ENCODE assay signal across 19 cellular contexts in genomic region chr4:103478729-103479128, GRCh38.
A peak's percentile ranks its signal among the peaks of the same experiment; 100 is the strongest.
DNase-seq lines count a peak whose midpoint lies in the region; ATAC-seq and TF ChIP-seq lines count a peak whose summit lies in the region.
"Had no signal": no experiment of that assay in that cellular context is flagged by ENCODE, and none has a peak within 500 bp of the region (broad histone marks: within the 10 kb centered on the region; RNA-seq: fewer than 3 reads in every experiment).

No MANE protein-coding gene starts in this region.

- in situ Hi-C loops in gastrocnemius medialis (cut with MboI; ENCODE audit: low sequenced_read_pairs in 4 of 4): no loop called here

- H3K4me3 ChIP-seq in Jurkat, Clone E6-1 (ENCODE audit: low read length): no peak overlapping the region
- no peak overlapping the region for H3K4me3 ChIP-seq in retinal pigment epithelial cell (ENCODE audit: low read length)
- H3K4me3 ChIP-seq in gastrocnemius medialis: no peak overlapping the region
- H3K4me3 ChIP-seq: GM23338, left lung, stomach had no signal

- H3K4me3 Mint-ChIP-seq in type B pancreatic cell: no peak overlapping the region
- H3K4me3 Mint-ChIP-seq: activated CD4-positive, alpha-beta T cell treated with anti-CD3 and anti-CD28 coated beads for 36 hours; GM23338 had no signal

- no peak overlapping the region for H3K27ac ChIP-seq in gastrocnemius medialis
- H3K27ac ChIP-seq: left lung, stomach had no signal

- no peak overlapping the region for H3K27ac Mint-ChIP-seq in type B pancreatic cell
- H3K27ac Mint-ChIP-seq: activated CD4-positive, alpha-beta T cell treated with anti-CD3 and anti-CD28 coated beads for 36 hours; GM23338 had no signal

- ATAC-seq in gastrocnemius medialis: no peak
- ATAC-seq: activated CD4-positive, alpha-beta T cell treated with anti-CD3 and anti-CD28 coated beads for 36 hours; GM23338; left lung; sciatic nerve had no signal

- no peaks in the 10 kb centered on the region for H3K9me3 Mint-ChIP-seq in type B pancreatic cell
- H3K9me3 Mint-ChIP-seq: GM23338 had no signal

- TF ChIP-seq POLR2A in gastrocnemius medialis (IDR thresholded peaks at IDR 0.05): no peak

- H3K9me3 ChIP-seq in gastrocnemius medialis: no peaks in the 10 kb centered on the region
- H3K9me3 ChIP-seq: left lung, stomach had no signal

- intact Hi-C loops in gastrocnemius medialis (cut with DNase I; ENCODE audit: low total_unique reads): no loop called here

- H3K27me3 ChIP-seq in gastrocnemius medialis: no peaks in the 10 kb centered on the region
- H3K27me3 ChIP-seq: left lung, stomach had no signal

- no peaks in the 10 kb centered on the region for H3K27me3 Mint-ChIP-seq in type B pancreatic cell
- H3K27me3 Mint-ChIP-seq: activated CD4-positive, alpha-beta T cell treated with anti-CD3 and anti-CD28 coated beads for 36 hours had no signal

- H3K4me1 ChIP-seq in gastrocnemius medialis: no peaks in the 10 kb centered on the region
- H3K4me1 ChIP-seq: left lung, stomach had no signal

- no peaks in the 10 kb centered on the region for H3K36me3 ChIP-seq in gastrocnemius medialis
- H3K36me3 ChIP-seq: left lung, stomach had no signal

- no peaks in the 10 kb centered on the region for H3K36me3 Mint-ChIP-seq in type B pancreatic cell

- DNase-seq in NCI-H748 (lab: John Stamatoyannopoulos, UW; ENCODE audit: unreplicated experiment) (peak; percentile 1), NCI-H748 treated with DMSO at 0.1 percent for 48 hours (lab: John Stamatoyannopoulos, UW) (no peak), amniotic epithelial cell (ENCODE audit: low read depth) (peak; percentile 8), retinal pigment epithelial cell (ENCODE audit: low read depth) (no peak), type B pancreatic cell (ENCODE audit: extremely low spot score, unreplicated experiment) (no peak), gastrocnemius medialis (no peak), DMS 273 treated with DMSO at 0.1 percent for 48 hours (lab: John Stamatoyannopoulos, UW) (no peak)
- DNase-seq in Jurkat, Clone E6-1 (ENCODE audit: low read depth, low spot score): peak; percentile 10
- DNase-seq: activated CD4-positive, alpha-beta T cell treated with anti-CD3 and anti-CD28 coated beads for 36 hours; activated CD8-positive, alpha-beta memory T cell treated with anti-CD3 and anti-CD28 coated beads, Interleukin-2, amount 50 U/mL, for 4 hours; activated gamma-delta T cell; left lung; NCI-H187 treated with DMSO at 0.1 percent for 48 hours; NCI-H510A treated with DMSO at 0.1 percent for 48 hours; stimulated activated CD4-positive, alpha-beta T cell treated with anti-CD3 and anti-CD28 coated beads, Interleukin-1b, Interleukin-23, amount 100 ng/mL, for 48 hours; stomach; T1000 had no signal

- TF ChIP-seq CTCF in retinal pigment epithelial cell (conservative IDR thresholded peaks at IDR 0.05; ENCODE audit: low read depth, low read length) (peak; percentile 26), type B pancreatic cell (conservative IDR thresholded peaks at IDR 0.05) (no peak), gastrocnemius medialis (IDR thresholded peaks at IDR 0.05 in 4 of 5, conservative IDR thresholded peaks at IDR 0.05 in 1 of 5) (no peak)

- H3K4me1 Mint-ChIP-seq in type B pancreatic cell (ENCODE audit: unreplicated experiment): no peaks in the 10 kb centered on the region
- H3K4me1 Mint-ChIP-seq: activated CD4-positive, alpha-beta T cell treated with anti-CD3 and anti-CD28 coated beads for 36 hours had no signal

Comparison
In these comparisons a context has a peak if more than half of its experiments do, and no peak if none do; other contexts are left out.
1. DNase-seq: peak in NCI-H748 (single experiment), Jurkat, Clone E6-1 (single experiment) and amniotic epithelial cell (single experiment); none in NCI-H748 treated with DMSO at 0.1 percent for 48 hours (single experiment), retinal pigment epithelial cell (single experiment), type B pancreatic cell (single experiment), gastrocnemius medialis (0 of 2) and DMS 273 treated with DMSO at 0.1 percent for 48 hours (single experiment).